Comparison of ENCODE assay signal across 23 cellular contexts in the genomic region with DNA sequence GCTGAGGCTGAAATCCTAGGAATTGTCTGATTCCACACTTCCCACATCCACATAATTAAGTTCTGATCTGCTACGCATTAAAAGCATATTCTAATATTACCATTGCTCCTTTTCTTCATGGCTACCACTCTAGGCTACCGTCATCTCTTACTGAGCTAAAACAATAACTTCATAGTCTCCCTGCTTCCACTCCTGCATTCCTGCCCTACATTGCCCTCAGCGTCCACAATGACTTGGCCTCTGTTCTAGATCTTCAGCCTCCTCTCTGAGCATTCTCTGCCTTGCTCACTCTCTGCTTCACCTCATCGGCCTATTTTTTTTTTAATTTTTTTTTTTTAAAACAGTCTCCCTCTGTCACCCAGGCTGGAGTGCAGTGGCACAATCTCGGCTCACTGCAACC.
"Had no signal": no experiment of that assay in that cellular context is flagged by ENCODE, and none has a peak within 500 bp of the region (broad histone marks: within the 10 kb centered on the region; RNA-seq: fewer than 3 reads in every experiment).

No MANE protein-coding gene starts in this region.

- H3K9me3 ChIP-seq: colonic mucosa, esophagus muscularis mucosa, gastroesophageal sphincter, heart right ventricle, left lung, lower lobe of right lung had no signal

- H3K9me3 Mint-ChIP-seq: endodermal cell had no signal

- H3K36me3 ChIP-seq: colonic mucosa, esophagus muscularis mucosa, gastroesophageal sphincter, heart right ventricle, left lung, lower lobe of right lung had no signal

- H3K36me3 Mint-ChIP-seq: memory B cell had no signal

- H3K27me3 Mint-ChIP-seq: dendritic cell treated with granulocyte-macrophage colony-stimulating factor and Interleukin-4, amounts not matched to agents 40 ng/mL and 50 ng/mL, for 4 days; memory B cell; naive thymus-derived CD4-positive, alpha-beta T cell had no signal

- H3K4me1 ChIP-seq: colonic mucosa, gastroesophageal sphincter, left lung, lower lobe of right lung had no signal

- H3K4me3 ChIP-seq: colonic mucosa, esophagus muscularis mucosa, gastroesophageal sphincter, heart right ventricle, left lung, lower lobe of right lung had no signal

- H3K27ac ChIP-seq: colonic mucosa, esophagus muscularis mucosa, foreskin keratinocyte, gastroesophageal sphincter, heart right ventricle, left lung, lower lobe of right lung had no signal

- H3K4me3 Mint-ChIP-seq: dendritic cell treated with granulocyte-macrophage colony-stimulating factor and Interleukin-4, amounts not matched to agents 40 ng/mL and 50 ng/mL, for 4 days; effector memory CD8-positive, alpha-beta T cell; endodermal cell; memory B cell; naive thymus-derived CD4-positive, alpha-beta T cell had no signal

- H3K27me3 ChIP-seq: colonic mucosa, esophagus muscularis mucosa, foreskin keratinocyte, gastroesophageal sphincter, left lung had no signal

- ATAC-seq: effector memory CD8-positive, alpha-beta T cell; foreskin keratinocyte; gastroesophageal sphincter; heart right ventricle; left cardiac atrium; left lung; left ventricle myocardium superior; lower lobe of right lung; naive thymus-derived CD4-positive, alpha-beta T cell had no signal

- DNase-seq: colonic mucosa; cortex of kidney; effector CD8-positive, alpha-beta T cell; effector memory CD8-positive, alpha-beta T cell; endodermal cell; foreskin keratinocyte; heart right ventricle; hippocampal formation; left cardiac atrium; left lung; left ventricle myocardium superior; lower lobe of right lung; mesendoderm; midbrain; naive thymus-derived CD4-positive, alpha-beta T cell had no signal

- H3K27ac Mint-ChIP-seq: dendritic cell treated with granulocyte-macrophage colony-stimulating factor and Interleukin-4, amounts not matched to agents 40 ng/mL and 50 ng/mL, for 4 days; effector memory CD8-positive, alpha-beta T cell; endodermal cell; memory B cell; naive thymus-derived CD4-positive, alpha-beta T cell had no signal

- FAIRE-seq: endometrium, endothelial cell of umbilical vein, islet of Langerhans, keratinocyte had no signal
